In the genomic region with DNA sequence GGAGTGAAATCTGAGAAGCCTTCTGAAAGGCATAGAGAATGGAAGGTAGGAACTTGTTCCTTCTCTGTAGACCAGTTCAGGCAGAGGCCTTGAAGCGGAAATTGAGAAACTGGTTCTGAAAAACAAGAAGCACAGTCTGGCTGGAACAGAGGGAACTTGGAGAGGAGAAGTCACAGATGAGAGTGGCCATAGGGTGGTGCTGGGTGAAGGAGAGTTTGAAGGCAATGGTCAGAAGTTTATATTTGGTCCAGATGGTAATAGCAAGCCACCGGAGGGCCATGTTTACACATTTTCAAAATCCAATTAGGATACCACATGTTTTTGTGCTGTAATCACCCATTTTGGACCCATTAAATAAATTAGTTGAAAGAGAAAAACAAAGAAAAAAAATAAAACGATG, we compare ENCODE assay signal across 18 cellular contexts.
A peak's percentile ranks its signal among the peaks of the same experiment; 100 is the strongest.
DNase-seq lines count a peak whose midpoint lies in the region; ATAC-seq, FAIRE-seq and TF ChIP-seq lines count a peak whose summit lies in the region.
"Had no signal": no experiment of that assay in that cellular context is flagged by ENCODE, and none has a peak within 500 bp of the region (broad histone marks: within the 10 kb centered on the region; RNA-seq: fewer than 3 reads in every experiment).

No MANE protein-coding gene starts in this region.

- ATAC-seq in HG03108 (IDR thresholded peaks at IDR 0.05; ENCODE audit: unreplicated experiment) (no peak), HG02884 (IDR thresholded peaks at IDR 0.05; ENCODE audit: unreplicated experiment) (no peak)
- no peak for ATAC-seq in activated CD4-positive, alpha-beta T cell treated with anti-CD3 and anti-CD28 coated beads for 36 hours

- H3K4me3 Mint-ChIP-seq in activated CD4-positive, alpha-beta T cell treated with anti-CD3 and anti-CD28 coated beads for 36 hours, result no peak overlapping the region
- H3K4me3 Mint-ChIP-seq: stimulated activated naive CD8-positive, alpha-beta T cell treated with anti-CD3 and anti-CD28 coated beads, Interleukin-15, Interleukin-2, amounts not matched to agents 100 ng/mL and 50 ng/mL, for 24 hours had no signal

- H3K36me3 ChIP-seq in small intestine (ENCODE audit: control insufficient read depth in 2 of 2, insufficient read depth in 2 of 2, low read length in 2 of 2), result no peaks in the 10 kb centered on the region
- H3K36me3 ChIP-seq: ovary had no signal

- H3K4me1 Mint-ChIP-seq in activated CD4-positive, alpha-beta T cell treated with anti-CD3 and anti-CD28 coated beads for 36 hours, result no peaks in the 10 kb centered on the region

- no peak overlapping the region for H3K27ac ChIP-seq in small intestine (ENCODE audit: low read depth in 1 of 2, low read length in 1 of 2)
- H3K27ac ChIP-seq: ovary had no signal

- intact Hi-C loops in activated CD4-positive, alpha-beta T cell treated with anti-CD3 and anti-CD28 coated beads for 36 hours (cut with DNase I, micrococcal nuclease), result no loop called here

- H3K9me3 ChIP-seq in small intestine (ENCODE audit: control insufficient read depth, low read depth), result no peaks in the 10 kb centered on the region
- H3K9me3 ChIP-seq: ovary had no signal

- TF ChIP-seq CTCF in fibroblast of villous mesenchyme (IDR thresholded peaks at IDR 0.05; ENCODE audit: insufficient read depth, low read depth, low read length) (no peak), retinal pigment epithelial cell (conservative IDR thresholded peaks at IDR 0.05; ENCODE audit: low read depth, low read length) (peak; percentile 8)

- no peaks in the 10 kb centered on the region for H3K27me3 Mint-ChIP-seq in activated CD4-positive, alpha-beta T cell treated with anti-CD3 and anti-CD28 coated beads for 36 hours
- H3K27me3 Mint-ChIP-seq: stimulated activated naive CD8-positive, alpha-beta T cell treated with anti-CD3 and anti-CD28 coated beads, Interleukin-15, Interleukin-2, amounts not matched to agents 100 ng/mL and 50 ng/mL, for 24 hours had no signal

- H3K36me3 Mint-ChIP-seq in activated CD4-positive, alpha-beta T cell treated with anti-CD3 and anti-CD28 coated beads for 36 hours (ENCODE audit: low read depth), result no peaks in the 10 kb centered on the region

- H3K9me3 Mint-ChIP-seq in activated CD4-positive, alpha-beta T cell treated with anti-CD3 and anti-CD28 coated beads for 36 hours (ENCODE audit: low read depth), result peaks cover 3% of the 10 kb centered on the region
- H3K9me3 Mint-ChIP-seq: stimulated activated naive CD8-positive, alpha-beta T cell treated with anti-CD3 and anti-CD28 coated beads, Interleukin-15, Interleukin-2, amounts not matched to agents 100 ng/mL and 50 ng/mL, for 24 hours had no signal

- no peak overlapping the region for H3K27ac Mint-ChIP-seq in activated CD4-positive, alpha-beta T cell treated with anti-CD3 and anti-CD28 coated beads for 36 hours
- H3K27ac Mint-ChIP-seq: stimulated activated naive CD8-positive, alpha-beta T cell treated with anti-CD3 and anti-CD28 coated beads, Interleukin-15, Interleukin-2, amounts not matched to agents 100 ng/mL and 50 ng/mL, for 24 hours had no signal

- 69 to 88% (median 70%) methylated on average over 3 of the region's 3 CpGs for WGBS in small intestine, 3 donors

- FAIRE-seq in small intestine (lab: Jason Lieb, UNC), result no peak

- CTCF ChIA-PET in activated CD4-positive, alpha-beta T cell treated with anti-CD3 and anti-CD28 coated beads for 36 hours (lab: Charles Lee), result interaction anchor here (0.6 to 3.3 kb wide), 2 partner anchors 8 to 123 kb away, joined by 4 to 13 read pairs; no protein-coding TSS in a partner anchor

- H3K27me3 ChIP-seq in small intestine (ENCODE audit: control insufficient read depth in 2 of 2, insufficient read depth in 2 of 2, low read length in 2 of 2), result no peaks in the 10 kb centered on the region
- H3K27me3 ChIP-seq: ovary had no signal

- peak; percentile 25 for DNase-seq in ELR (ENCODE audit: low read depth)
- DNase-seq in OCI-M1 (lab: John Stamatoyannopoulos, UW), result peak; percentile 7
- DNase-seq in fibroblast of villous mesenchyme (ENCODE audit: low read depth), result peak; percentile 50
- DNase-seq in retinal pigment epithelial cell (ENCODE audit: low read depth), result no peak
- DNase-seq in activated CD4-positive, alpha-beta T cell treated with anti-CD3 and anti-CD28 coated beads for 36 hours, result no peak
- DNase-seq in small intestine, result no peak
- DNase-seq: activated CD4-positive, alpha-beta T cell treated with anti-CD3 and anti-CD28 coated beads, Interleukin-2, amount 50 U/mL, for 48 hours; activated naive CD4-positive, alpha-beta T cell treated with anti-CD3 and anti-CD28 coated beads, Interleukin-2, amount 50 U/mL, for 16 hours; cortex of kidney; NCI-H1436; NCI-H774; ovary; stimulated activated CD4-positive, alpha-beta T cell treated with anti-CD3 and anti-CD28 coated beads, Interleukin-4, amount 100 ng/mL, for 1 hour; T-helper 1 cell had no signal

- H3K4me1 ChIP-seq in small intestine (ENCODE audit: control insufficient read depth in 2 of 2, insufficient read depth in 1 of 2, low read depth in 1 of 2, low read length in 1 of 2), result no peaks in the 10 kb centered on the region

- H3K4me3 ChIP-seq in fibroblast of villous mesenchyme (ENCODE audit: low read depth, low read length) (no peak overlapping the region), retinal pigment epithelial cell (ENCODE audit: low read length) (no peak overlapping the region), small intestine (ENCODE audit: low read depth in 1 of 2, low read length in 2 of 2) (no peak overlapping the region)
- H3K4me3 ChIP-seq: lung, ovary had no signal

- POLR2A ChIA-PET in activated CD4-positive, alpha-beta T cell treated with anti-CD3 and anti-CD28 coated beads for 36 hours (lab: Charles Lee), result no interaction called here

Comparison
In these comparisons a context has a peak if more than half of its experiments do, and no peak if none do; other contexts are left out.
1. DNase-seq: peak in ELR (single experiment), OCI-M1 (single experiment) and fibroblast of villous mesenchyme (single experiment); none in retinal pigment epithelial cell (single experiment), activated CD4-positive, alpha-beta T cell treated with anti-CD3 and anti-CD28 coated beads for 36 hours (single experiment) and small intestine (single experiment).